ENCODE assay signal across 18 cellular contexts in the genomic region with DNA sequence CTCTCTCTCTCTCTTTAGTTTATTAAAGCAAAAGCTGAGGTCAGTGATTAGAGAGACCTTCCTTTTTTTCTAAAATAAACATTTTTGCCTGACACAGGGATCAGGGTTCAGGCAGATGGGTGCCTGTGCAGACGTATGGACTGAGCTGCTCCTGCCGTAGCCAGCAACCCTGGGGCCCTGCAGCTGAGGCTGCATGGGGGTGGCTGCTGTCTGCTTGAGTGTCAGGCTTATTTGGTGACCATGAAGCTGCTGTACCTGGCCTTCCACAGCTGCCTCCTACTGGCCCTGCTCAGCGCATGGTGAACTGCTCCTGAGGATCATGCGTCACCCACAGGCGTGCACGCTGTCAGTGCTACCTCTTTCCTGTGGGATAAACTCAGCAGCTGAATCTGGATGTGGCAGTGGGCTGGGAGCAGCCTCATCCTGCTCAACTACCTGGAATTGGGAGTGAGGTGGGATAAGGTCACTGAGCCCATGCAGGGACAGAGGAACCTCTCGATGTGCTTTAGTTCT. TPM values are rescaled to one million over a fixed set of nuclear protein-coding genes. Genes with fewer than 3 reads are reported as not detected.
"Had no signal": no experiment of that assay in that cellular context is flagged by ENCODE, and none has a peak within 500 bp of the region (broad histone marks: within the 10 kb centered on the region; RNA-seq: fewer than 3 reads in every experiment).

No MANE protein-coding gene starts in this region.

- DNase-seq: effector CD4-positive, alpha-beta T cell; heart left ventricle; hippocampal formation; kidney glomerular epithelial cell; mammary epithelial cell; mucosa of descending colon; naive thymus-derived CD8-positive, alpha-beta T cell; sigmoid colon; stimulated activated CD4-positive, alpha-beta T cell treated with anti-CD3 and anti-CD28 coated beads, Interleukin-2, amount 100 ng/mL, for 24 hours; stimulated activated CD4-positive, alpha-beta T cell treated with anti-CD3 and anti-CD28 coated beads, Interleukin-4, amount 100 ng/mL, for 4 hours; stimulated activated naive CD4-positive, alpha-beta T cell; stomach; substantia nigra; trophoblast cell had no signal

- H3K4me1 ChIP-seq: heart left ventricle, sigmoid colon, stomach had no signal

- H3K36me3 ChIP-seq: heart left ventricle, sigmoid colon, stomach had no signal

- H3K9me3 ChIP-seq: heart left ventricle, mucosa of descending colon, sigmoid colon, stomach had no signal

- H3K4me3 ChIP-seq: coronary artery, heart left ventricle, mucosa of descending colon, sigmoid colon, skin epidermis, stomach had no signal

- H3K27ac ChIP-seq: coronary artery, heart left ventricle, sigmoid colon, skin epidermis, stomach had no signal

- H3K27me3 ChIP-seq: heart left ventricle, sigmoid colon, stomach had no signal

- ATAC-seq: heart left ventricle; left lobe of liver; naive thymus-derived CD8-positive, alpha-beta T cell had no signal

RNA-seq across cellular contexts. Expression of a gene that starts 35.1 kb away (rescaled TPM):
- total RNA-seq: left lobe of liver; naive thymus-derived CD8-positive, alpha-beta T cell; pulmonary artery endothelial cell had no signal
- polyA plus RNA-seq: heart left ventricle; naive thymus-derived CD8-positive, alpha-beta T cell had no signal
